ENCODE assay signal across 27 cellular contexts in genomic region chr13:23959231-23959862, GRCh38.
A peak's percentile ranks its signal among the peaks of the same experiment; 100 is the strongest.
DNase-seq lines count a peak whose midpoint lies in the region; ATAC-seq, FAIRE-seq and TF ChIP-seq lines count a peak whose summit lies in the region.
"Had no signal": no experiment of that assay in that cellular context is flagged by ENCODE, and none has a peak within 500 bp of the region (broad histone marks: within the 10 kb centered on the region; RNA-seq: fewer than 3 reads in every experiment).

No MANE protein-coding gene starts in this region.

- no peaks in the 10 kb centered on the region for H3K4me1 ChIP-seq in vagina
- H3K4me1 ChIP-seq: BLaER1 treated with 17β-estradiol and CSF1 and Interleukin-3, amounts not matched to agents 10 nM and 100 nM; prostate gland had no signal

- H3K27ac ChIP-seq in vagina: peak overlapping the region; percentile 21
- H3K27ac ChIP-seq: BLaER1 treated with 17β-estradiol and CSF1 and Interleukin-3, amounts not matched to agents 10 nM and 100 nM; dorsolateral prefrontal cortex; prostate gland; skin epidermis had no signal

- TF ChIP-seq POLR2A in vagina (IDR thresholded peaks at IDR 0.05): no peak

- DNase-seq in left ventricle myocardium superior (no peak), Right ventricle myocardium superior (no peak), bronchial epithelial cell (ENCODE audit: low read depth) (peak; percentile 34), kidney tubule cell (ENCODE audit: low spot score) (peak; percentile 43), vagina (ENCODE audit: extremely low spot score in 2 of 2) (no peak), DMS79 treated with DMSO at 0.1 percent for 48 hours (lab: John Stamatoyannopoulos, UW) (no peak), head of caudate nucleus (no peak)
- no peak for DNase-seq in activated naive CD4-positive, alpha-beta T cell treated with anti-CD3 and anti-CD28 coated beads, Interleukin-2, amount 50 U/mL, for 16 hours
- DNase-seq: activated CD4-positive, alpha-beta T cell treated with anti-CD3 and anti-CD28 coated beads for 1 hour; activated CD8-positive, alpha-beta T cell treated with anti-CD3 and anti-CD28 coated beads, Interleukin-2, amount 10 ng/mL, durations not matched to agents 7 days and 5 days; activated gamma-delta T cell treated with Interleukin-2 at 50 U/mL for 16 hours; activated T-cell treated with anti-CD3 and anti-CD28 coated beads for 4 hours; caudate nucleus; DND-41; dorsolateral prefrontal cortex; Karpas-422; NCI-H1694; NCI-H2171; NCI-H524; stimulated activated CD4-positive, alpha-beta T cell treated with anti-CD3 and anti-CD28 coated beads, Interleukin-1b, Interleukin-23, amount 100 ng/mL, for 48 hours; substantia nigra had no signal

- TF ChIP-seq CTCF in bronchial epithelial cell (IDR thresholded peaks at IDR 0.05; ENCODE audit: insufficient read depth, low read length, severe bottlenecking) (no peak), vagina (IDR thresholded peaks at IDR 0.05) (no peak)

- no peaks in the 10 kb centered on the region for H3K9me3 ChIP-seq in vagina
- H3K9me3 ChIP-seq: BLaER1 treated with 17β-estradiol and CSF1 and Interleukin-3, amounts not matched to agents 10 nM and 100 nM; prostate gland had no signal

- H3K4me3 ChIP-seq in bronchial epithelial cell (ENCODE audit: low read depth, low read length): no peak overlapping the region
- no peak overlapping the region for H3K4me3 ChIP-seq in vagina
- H3K4me3 ChIP-seq: BLaER1 treated with 17β-estradiol and CSF1 and Interleukin-3, amounts not matched to agents 10 nM and 100 nM; dorsolateral prefrontal cortex; prostate gland; skin epidermis had no signal

- H3K36me3 ChIP-seq in bronchial epithelial cell (ENCODE audit: control insufficient read depth, insufficient read depth, low read length): no peaks in the 10 kb centered on the region
- H3K36me3 ChIP-seq in vagina: no peaks in the 10 kb centered on the region
- H3K36me3 ChIP-seq: BLaER1 treated with 17β-estradiol and CSF1 and Interleukin-3, amounts not matched to agents 10 nM and 100 nM; prostate gland had no signal

- FAIRE-seq in bronchial epithelial cell (lab: Jason Lieb, UNC): no peak
- FAIRE-seq: endothelial cell of umbilical vein, H54, RCC 7860 had no signal

- ATAC-seq in left ventricle myocardium superior: peak; percentile 45
- no peak for ATAC-seq in Right ventricle myocardium superior (ENCODE audit: poor library complexity)
- ATAC-seq: activated CD8-positive, alpha-beta T cell treated with anti-CD3 and anti-CD28 coated beads, Interleukin-2, amount 10 ng/mL, durations not matched to agents 7 days and 5 days had no signal

- no peaks in the 10 kb centered on the region for H3K27me3 ChIP-seq in bronchial epithelial cell (ENCODE audit: control insufficient read depth, insufficient read depth, low read length)
- H3K27me3 ChIP-seq in vagina: no peaks in the 10 kb centered on the region
- H3K27me3 ChIP-seq: BLaER1 treated with 17β-estradiol and CSF1 and Interleukin-3, amounts not matched to agents 10 nM and 100 nM had no signal

- intact Hi-C loops in left ventricle myocardium superior (cut with micrococcal nuclease): no loop called here
- intact Hi-C loops in Right ventricle myocardium superior (cut with DNase I): no loop called here
- intact Hi-C loops in vagina (cut with DNase I): no loop called here
- intact Hi-C loops in head of caudate nucleus (cut with DNase I): no loop called here

Comparison
In these comparisons a context has a peak if more than half of its experiments do, and no peak if none do; other contexts are left out.
1. DNase-seq: peak in bronchial epithelial cell (single experiment) and kidney tubule cell (single experiment); none in left ventricle myocardium superior (single experiment), Right ventricle myocardium superior (single experiment), vagina (0 of 2), DMS79 treated with DMSO at 0.1 percent for 48 hours (single experiment), activated naive CD4-positive, alpha-beta T cell treated with anti-CD3 and anti-CD28 coated beads, Interleukin-2, amount 50 U/mL, for 16 hours (single experiment) and head of caudate nucleus (0 of 42).